In the genomic region with DNA sequence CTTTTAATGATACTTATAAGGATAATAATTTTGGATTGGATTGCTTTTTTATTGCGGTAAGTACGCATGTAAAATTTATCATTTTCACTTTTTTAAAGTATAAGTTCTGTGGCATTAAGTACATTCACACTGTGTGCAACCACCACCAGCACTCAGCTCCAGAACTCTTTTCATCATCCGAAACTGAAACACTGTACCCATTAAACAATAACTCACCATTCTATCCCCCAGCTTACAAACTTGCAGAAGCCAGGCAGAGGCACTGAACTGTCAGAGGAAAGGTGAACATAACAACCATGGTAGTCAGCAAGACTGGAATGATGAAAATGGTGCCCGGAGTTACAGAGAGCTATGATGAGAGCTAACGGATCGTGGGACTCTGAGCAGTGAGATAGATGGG, we compare ENCODE assay signal across 32 cellular contexts.
"Had no signal": no experiment of that assay in that cellular context is flagged by ENCODE, and none has a peak within 500 bp of the region (broad histone marks: within the 10 kb centered on the region; RNA-seq: fewer than 3 reads in every experiment).

No MANE protein-coding gene starts in this region.

- H3K4me1 ChIP-seq: colonic mucosa had no signal

- H3K36me3 ChIP-seq: brain microvascular endothelial cell, colonic mucosa had no signal

- H3K27ac ChIP-seq: brain microvascular endothelial cell, colonic mucosa, VCaP had no signal

- H3K4me3 ChIP-seq: colonic mucosa had no signal

- DNase-seq: activated B cell treated with CpG ODN at 0.5 μM for 24 hours; activated CD4-positive, alpha-beta memory T cell treated with anti-CD3 and anti-CD28 coated beads for 36 hours; activated CD4-positive, alpha-beta T cell treated with anti-CD3 and anti-CD28 coated beads for 4 hours; activated CD4-positive, alpha-beta T cell treated with anti-CD3 and anti-CD28 coated beads, Interleukin-2, amount 50 U/mL, for 1 hour; activated CD4-positive, CD25-positive, alpha-beta regulatory T cell treated with anti-CD3 and anti-CD28 coated beads, Interleukin-2, amount 50 U/mL, for 72 hours; activated CD8-positive, alpha-beta memory T cell treated with anti-CD3 and anti-CD28 coated beads, Interleukin-2, amount 50 U/mL, for 4 hours; activated naive CD4-positive, alpha-beta T cell treated with anti-CD3 and anti-CD28 coated beads, Interleukin-2, amount 10 ng/mL, durations not matched to agents 7 days and 5 days; activated naive CD8-positive, alpha-beta T cell treated with anti-CD3 and anti-CD28 coated beads, Interleukin-2, amount 50 U/mL, for 24 hours; activated T-cell treated with anti-CD3 and anti-CD28 coated beads for 4 hours; activated T-cell treated with anti-CD3 and anti-CD28 coated beads, Interleukin-2, amount 50 U/mL, for 4 hours; aorta; brain microvascular endothelial cell; central memory CD4-positive, alpha-beta T cell; colonic mucosa; NCI-H1105; NCI-H1417 treated with DMSO at 0.1 percent for 48 hours; NCI-H187 treated with DMSO at 0.1 percent for 48 hours; NCI-H2081; NCI-H2171 treated with DMSO at 0.1 percent for 48 hours; NCI-H2227 treated with DMSO at 0.1 percent for 48 hours; NCI-H446; NCI-H510A treated with DMSO at 0.1 percent for 48 hours; NCI-H526 treated with DMSO at 0.1 percent for 48 hours; NCI-H774; RPMI8226; SHP77 treated with DMSO at 0.1 percent for 48 hours; T-cell; T-helper 2 cell; T-helper 9 cell had no signal

- H3K27me3 ChIP-seq: brain microvascular endothelial cell, colonic mucosa had no signal

- ATAC-seq: activated naive CD8-positive, alpha-beta T cell treated with anti-CD3 and anti-CD28 coated beads, Interleukin-2, amount 50 U/mL, for 24 hours; activated T-cell treated with anti-CD3 and anti-CD28 coated beads, Interleukin-2, amount 50 U/mL, for 4 hours; Panc1; SK-N-SH treated with all-trans-retinoic acid at 6 μM for 48 hours; T-cell had no signal

- H3K9me3 ChIP-seq: colonic mucosa had no signal
